ENCODE assay signal across 30 cellular contexts in the genomic region with DNA sequence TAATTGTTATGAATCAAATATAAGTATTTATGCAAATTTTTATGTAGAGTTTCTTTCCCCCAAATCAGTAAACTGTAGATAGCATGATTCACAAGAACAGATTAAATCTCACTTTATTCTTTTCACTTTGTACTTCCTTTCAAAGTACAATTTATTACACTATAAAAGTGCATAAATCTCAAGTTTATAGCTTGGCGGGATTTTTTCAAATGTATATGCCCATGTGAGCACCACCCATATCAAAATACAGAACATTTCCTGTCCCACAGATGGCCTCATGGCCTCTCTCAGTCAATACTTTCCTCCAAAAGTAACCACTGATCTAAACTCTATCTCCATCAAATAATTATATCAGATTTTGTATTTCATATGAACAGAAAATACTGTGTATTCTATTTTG.
"Had no signal": no experiment of that assay in that cellular context is flagged by ENCODE, and none has a peak within 500 bp of the region (broad histone marks: within the 10 kb centered on the region; RNA-seq: fewer than 3 reads in every experiment).

No MANE protein-coding gene starts in this region.

- H3K36me3 Mint-ChIP-seq: natural killer cell; neural progenitor cell; stimulated activated memory B cell treated with anti-CD40 and anti-IgM and Interleukin-4, amounts not matched to agents 10 μg/mL and 1 μg/mL and 100 μg/mL, for 72 hours; type B pancreatic cell had no signal

- H3K4me1 ChIP-seq: parathyroid adenoma, right lobe of liver, suprapubic skin, testis, transverse colon, upper lobe of right lung, uterus had no signal

- H3K9ac ChIP-seq: neural progenitor cell, parathyroid adenoma had no signal

- H3K4me1 Mint-ChIP-seq: stimulated activated memory B cell treated with anti-CD40 and anti-IgM and Interleukin-4, amounts not matched to agents 10 μg/mL and 1 μg/mL and 100 μg/mL, for 72 hours had no signal

- H3K27me3 Mint-ChIP-seq: progenitor cell of endocrine pancreas; stimulated activated memory B cell treated with anti-CD40 and anti-IgM and Interleukin-4, amounts not matched to agents 10 μg/mL and 1 μg/mL and 100 μg/mL, for 72 hours; type B pancreatic cell had no signal

- H3K79me2 ChIP-seq: parathyroid adenoma had no signal

- H3K4me2 ChIP-seq: neural progenitor cell had no signal

- DNase-seq: natural killer cell; occipital lobe; ovary; posterior cingulate gyrus; psoas muscle; right cardiac atrium; right lobe of liver; sigmoid colon; small intestine; stimulated activated CD4-positive, alpha-beta T cell treated with anti-CD3 and anti-CD28 coated beads, Interleukin-15, amount 100 ng/mL, for 24 hours; stimulated activated CD4-positive, alpha-beta T cell treated with anti-CD3 and anti-CD28 coated beads, Interleukin-2, amount 100 ng/mL, for 24 hours; stimulated activated CD4-positive, alpha-beta T cell treated with anti-CD3 and anti-CD28 coated beads, Interleukin-2, amount 100 ng/mL, for 48 hours; stimulated activated CD4-positive, alpha-beta T cell treated with anti-CD3 and anti-CD28 coated beads, Interleukin-4, amount 100 ng/mL, for 24 hours; stimulated activated CD8-positive, alpha-beta memory T cell treated with anti-CD3 and anti-CD28 coated beads, Interleukin-4, amount 100 ng/mL, for 48 hours; stimulated activated naive CD4-positive, alpha-beta T cell; stimulated activated naive CD8-positive, alpha-beta T cell treated with anti-CD3 and anti-CD28 coated beads, Interleukin-15, amount 100 ng/mL, for 72 hours; stimulated activated naive CD8-positive, alpha-beta T cell treated with anti-CD3 and anti-CD28 coated beads, Interleukin-15, Interleukin-2, amounts not matched to agents 100 U/mL and 50 U/mL, for 24 hours; substantia nigra; testis; tibial artery; transverse colon; upper lobe of right lung; uterus had no signal

- H3K9me3 ChIP-seq: ovary, psoas muscle, right lobe of liver, sigmoid colon, suprapubic skin, testis, tibial artery, transverse colon, upper lobe of right lung, uterus had no signal

- H3K27ac ChIP-seq: neural progenitor cell, ovary, parathyroid adenoma, psoas muscle, right lobe of liver, sigmoid colon, suprapubic skin, testis, tibial artery, transverse colon, upper lobe of right lung, uterus had no signal

- H3K4me3 Mint-ChIP-seq: natural killer cell; nephron; neural progenitor cell; stimulated activated memory B cell treated with anti-CD40 and anti-IgM and Interleukin-4, amounts not matched to agents 10 μg/mL and 1 μg/mL and 100 μg/mL, for 72 hours; stimulated activated naive CD8-positive, alpha-beta T cell treated with anti-CD3 and anti-CD28 coated beads, Interleukin-15, amount 100 ng/mL, for 72 hours; type B pancreatic cell had no signal

- H3K27ac Mint-ChIP-seq: natural killer cell; nephron; neural progenitor cell; progenitor cell of endocrine pancreas; stimulated activated memory B cell treated with anti-CD40 and anti-IgM and Interleukin-4, amounts not matched to agents 10 μg/mL and 1 μg/mL and 100 μg/mL, for 72 hours; stimulated activated naive CD8-positive, alpha-beta T cell treated with anti-CD3 and anti-CD28 coated beads, Interleukin-15, amount 100 ng/mL, for 72 hours; type B pancreatic cell had no signal

- FAIRE-seq: small intestine had no signal

- H3K36me3 ChIP-seq: neural progenitor cell, ovary, right lobe of liver, sigmoid colon, suprapubic skin, tibial artery, transverse colon, upper lobe of right lung, uterus had no signal

- H3K9me3 Mint-ChIP-seq: natural killer cell, neural progenitor cell, type B pancreatic cell had no signal

- H2AFZ ChIP-seq: neural progenitor cell, parathyroid adenoma had no signal

- H3K4me3 ChIP-seq: neural progenitor cell, ovary, psoas muscle, right lobe of liver, sigmoid colon, suprapubic skin, testis, tibial artery, transverse colon, upper lobe of right lung, uterus had no signal

- H3K27me3 ChIP-seq: neural progenitor cell, ovary, right lobe of liver, sigmoid colon, suprapubic skin, testis, tibial artery, transverse colon, upper lobe of right lung, uterus had no signal
